Comparison of ENCODE assay signal across 8 cellular contexts in genomic region chr2:26504002-26504401, GRCh38. TPM values are rescaled to one million over a fixed set of nuclear protein-coding genes. Genes with fewer than 3 reads are reported as not detected.
DNase-seq lines count a peak whose midpoint lies in the region; FAIRE-seq and TF ChIP-seq lines count a peak whose summit lies in the region.

No MANE protein-coding gene starts in this region.

- H3K4me1 Mint-ChIP-seq in astrocyte (ENCODE audit: low read depth, unreplicated experiment): no peaks in the 10 kb centered on the region

- H3K27me3 ChIP-seq in BLaER1: peaks cover 10% of the 10 kb centered on the region
- peaks cover 34% of the 10 kb centered on the region for H3K27me3 ChIP-seq in astrocyte (ENCODE audit: insufficient read depth, low read length)
- peaks cover 6% of the 10 kb centered on the region for H3K27me3 ChIP-seq in mucosa of stomach (ENCODE audit: control insufficient read depth, insufficient read depth, low read length)
- no peaks in the 10 kb centered on the region for H3K27me3 ChIP-seq in transverse colon

- H3K9me3 ChIP-seq in BLaER1 (no peaks in the 10 kb centered on the region), astrocyte (ENCODE audit: insufficient read depth, low read depth, low read length) (no peaks in the 10 kb centered on the region), mucosa of stomach (ENCODE audit: control insufficient read depth, low read length) (no peaks in the 10 kb centered on the region), transverse colon (no peaks in the 10 kb centered on the region)

- H3K4me3 ChIP-seq in BLaER1: peak overlapping the region; percentile 65
- peak overlapping the region; percentile 30 for H3K4me3 ChIP-seq in HFF-Myc (replicated peaks; ENCODE audit: low read depth, low read length)
- H3K4me3 ChIP-seq in astrocyte (ENCODE audit: insufficient read depth, low read depth, low read length): peak overlapping the region; percentile 51
- H3K4me3 ChIP-seq in mucosa of stomach (ENCODE audit: low read length): peak overlapping the region; percentile 16
- H3K4me3 ChIP-seq in transverse colon: peak overlapping the region in 2 of 4 donors; percentile 20 to 56

- H3K27me3 Mint-ChIP-seq in astrocyte (ENCODE audit: low read depth, unreplicated experiment): peaks cover 46% of the 10 kb centered on the region

- H3K9ac ChIP-seq in BLaER1: peak overlapping the region; percentile 54; the same call in 1 of the 2 replicates
- H3K9ac ChIP-seq in astrocyte (ENCODE audit: low read length): peak overlapping the region; percentile 45
- peak overlapping the region; percentile 71 for H3K9ac ChIP-seq in mucosa of stomach (ENCODE audit: low read length)

- peak overlapping the region; percentile 86 for H2AFZ ChIP-seq in astrocyte (ENCODE audit: low read depth, low read length)

- DNase-seq in HFF-Myc (ENCODE audit: extremely low read depth, low read depth): no peak
- DNase-seq in astrocyte (ENCODE audit: low read depth): no peak
- no peak for DNase-seq in NCI-H1048 (lab: John Stamatoyannopoulos, UW)
- no peak for DNase-seq in dermis blood vessel endothelial cell
- DNase-seq in NCI-H510A (lab: John Stamatoyannopoulos, UW): no peak
- no peak for DNase-seq in transverse colon

- intact Hi-C loops in transverse colon (cut with DNase I; ENCODE audit: low total_unique reads): no loop called here

- H3K36me3 ChIP-seq in BLaER1 (no peaks in the 10 kb centered on the region), astrocyte (ENCODE audit: insufficient read depth, low read length) (no peaks in the 10 kb centered on the region), mucosa of stomach (ENCODE audit: control insufficient read depth, insufficient read depth, low read length) (no peaks in the 10 kb centered on the region), transverse colon (no peaks in the 10 kb centered on the region)

- no peak for TF ChIP-seq POLR2A in transverse colon (IDR thresholded peaks at IDR 0.05)

- in situ Hi-C loops in transverse colon (cut with MboI; ENCODE audit: low pct_ligation_motif_present in 1 of 4, low pct_unique_long_range_greater_than_20kb in 1 of 4, low sequenced_read_pairs in 3 of 4): no loop called here

- WGBS in transverse colon (ENCODE audit: low coverage in 1 of 2), 2 donors: 40 to 71% methylated on average over 1 to 13 of the region's 13 CpGs

- H3K4me2 ChIP-seq in BLaER1: peak overlapping the region; percentile 81
- H3K4me2 ChIP-seq in astrocyte (ENCODE audit: low read length): peak overlapping the region; percentile 82

- H3K27ac Mint-ChIP-seq in astrocyte (ENCODE audit: unreplicated experiment): no peak overlapping the region

- TF ChIP-seq CTCF in HFF-Myc (IDR thresholded peaks at IDR 0.05; ENCODE audit: low read depth, low read length, missing control alignments) (no peak), astrocyte (IDR thresholded peaks at IDR 0.05; ENCODE audit: insufficient read depth, low read depth, low read length) (no peak), transverse colon (IDR thresholded peaks at IDR 0.05) (no peak)

- no peak for FAIRE-seq in astrocyte (lab: Jason Lieb, UNC)

- TF ChIP-seq EP300 in transverse colon (IDR thresholded peaks at IDR 0.05; ENCODE audit: low read depth): no peak

- H3K4me3 Mint-ChIP-seq in astrocyte (ENCODE audit: unreplicated experiment): no peak overlapping the region

- H3K4me1 ChIP-seq in BLaER1: peaks cover 21% of the 10 kb centered on the region
- peaks cover 7% of the 10 kb centered on the region for H3K4me1 ChIP-seq in astrocyte (ENCODE audit: insufficient read depth, low read length)
- peaks cover 13% of the 10 kb centered on the region for H3K4me1 ChIP-seq in mucosa of stomach (ENCODE audit: control insufficient read depth, insufficient read depth, low read length)
- peaks cover 0 to 10% (median 5%) of the 10 kb centered on the region in 4 donors for H3K4me1 ChIP-seq in transverse colon

- H3K36me3 Mint-ChIP-seq in astrocyte (ENCODE audit: low read depth, unreplicated experiment): peaks cover 2% of the 10 kb centered on the region

- H4K20me1 ChIP-seq in BLaER1 (no peaks in the 10 kb centered on the region), astrocyte (ENCODE audit: insufficient read depth, low read length) (no peaks in the 10 kb centered on the region)

- no peaks in the 10 kb centered on the region for H3K79me2 ChIP-seq in astrocyte (ENCODE audit: insufficient read depth, low read length)

- peaks cover 2% of the 10 kb centered on the region for H3K9me3 Mint-ChIP-seq in astrocyte (ENCODE audit: unreplicated experiment)

- H3K27ac ChIP-seq in BLaER1 (peak overlapping the region; percentile 37; the same call in 1 of the 2 replicates), astrocyte (ENCODE audit: low read depth, low read length) (no peak overlapping the region), transverse colon (no peak overlapping the region)

RNA-seq across cellular contexts. Expression of gene OTOF, which starts 26.1 kb away (rescaled TPM):
- total RNA-seq in astrocyte (not detected in 2 replicates), dermis blood vessel endothelial cell (73.3 and 89.5 TPM in 2 replicates), transverse colon (under 1 TPM in 1 of 4 donors, not detected in 3; 0.37 TPM)

Comparison
In these comparisons a context has a peak if more than half of its experiments do, and no peak if none do; other contexts are left out.
1. RNA of gene OTOF, which starts 26.1 kb away (total RNA-seq): 73.3 to 89.5 TPM in dermis blood vessel endothelial cell; 0.37 TPM in transverse colon and not detected in astrocyte; every median in the first group is over 10 times any median in the second.
2. Peak in every context shown above with its lines, with median percentiles within 50 percentile points of each other: H3K9ac ChIP-seq.